In genomic region chr13:43737524-43737923, GRCh38 we compare ENCODE assay signal across 40 cellular contexts. TPM values are rescaled to one million over a fixed set of nuclear protein-coding genes. Genes with fewer than 3 reads are reported as not detected.
"Had no signal": no experiment of that assay in that cellular context is flagged by ENCODE, and none has a peak within 500 bp of the region (broad histone marks: within the 10 kb centered on the region; RNA-seq: fewer than 3 reads in every experiment).

No MANE protein-coding gene starts in this region.

- H3K4me1 ChIP-seq: adrenal gland, ascending aorta, body of pancreas, breast epithelium had no signal

- H3K4me3 Mint-ChIP-seq: activated naive CD4-positive, alpha-beta T cell treated with anti-CD3 and anti-CD28 coated beads for 36 hours; activated naive CD4-positive, alpha-beta T cell treated with anti-CD3 and anti-CD28 coated beads, Interleukin-2, amount 10 ng/mL, durations not matched to agents 7 days and 5 days; activated naive CD4-positive, alpha-beta T cell treated with anti-CD3 and anti-CD28 coated beads, Interleukin-2, amount 50 U/mL, for 24 hours; activated naive CD8-positive, alpha-beta T cell; activated naive CD8-positive, alpha-beta T cell treated with anti-CD3 and anti-CD28 coated beads for 36 hours; activated naive CD8-positive, alpha-beta T cell treated with anti-CD3 and anti-CD28 coated beads, Interleukin-2, amount 10 ng/mL, durations not matched to agents 7 days and 5 days; activated naive CD8-positive, alpha-beta T cell treated with anti-CD3 and anti-CD28 coated beads, Interleukin-2, amount 50 U/mL, for 24 hours; activated T-cell treated with anti-CD3 and anti-CD28 coated beads, Interleukin-2, amount 50 U/mL, for 24 hours; activated T-cell treated with anti-CD3 and anti-CD28 coated beads, Interleukin-2, amount 50 U/mL, for 4 hours; activated T-cell treated with anti-CD3 and anti-CD28 coated beads, Interleukin-2, amount 50 U/mL, for 72 hours; activated T-helper 1 cell treated with anti-CD3 and anti-CD28 coated beads, Interleukin-12 subunit alpha, Interleukin-12 subunit beta, Interleukin-2, Interleukin-4 antibody, amounts not matched to agents 30 ng/mL and 10 ng/mL and 1 ng/mL, durations not matched to agents 14 hours and 24 hours and 36 hours; activated T-helper 17 cell treated with anti-CD3 and anti-CD28 coated beads, Interleukin-2, amount 50 U/mL, for 72 hours; brain; central memory CD8-positive, alpha-beta T cell had no signal

- FAIRE-seq: astrocyte, bronchial epithelial cell had no signal

- H3K27me3 ChIP-seq: adrenal gland, ascending aorta, body of pancreas, brain microvascular endothelial cell, breast epithelium, cardiac muscle cell had no signal

- H3K27me3 Mint-ChIP-seq: activated naive CD8-positive, alpha-beta T cell treated with anti-CD3 and anti-CD28 coated beads for 36 hours; brain had no signal

- H3K9me3 Mint-ChIP-seq: activated naive CD4-positive, alpha-beta T cell treated with anti-CD3 and anti-CD28 coated beads for 36 hours; activated naive CD4-positive, alpha-beta T cell treated with anti-CD3 and anti-CD28 coated beads, Interleukin-2, amount 10 ng/mL, durations not matched to agents 7 days and 5 days; activated naive CD4-positive, alpha-beta T cell treated with anti-CD3 and anti-CD28 coated beads, Interleukin-2, amount 50 U/mL, for 24 hours; activated naive CD8-positive, alpha-beta T cell treated with anti-CD3 and anti-CD28 coated beads for 36 hours; activated naive CD8-positive, alpha-beta T cell treated with anti-CD3 and anti-CD28 coated beads, Interleukin-2, amount 50 U/mL, for 24 hours; activated T-cell treated with anti-CD3 and anti-CD28 coated beads, Interleukin-2, amount 50 U/mL, for 24 hours; activated T-cell treated with anti-CD3 and anti-CD28 coated beads, Interleukin-2, amount 50 U/mL, for 4 hours; activated T-cell treated with anti-CD3 and anti-CD28 coated beads, Interleukin-2, amount 50 U/mL, for 72 hours; activated T-helper 1 cell treated with anti-CD3 and anti-CD28 coated beads, Interleukin-12 subunit alpha, Interleukin-12 subunit beta, Interleukin-2, Interleukin-4 antibody, amounts not matched to agents 30 ng/mL and 10 ng/mL and 1 ng/mL, durations not matched to agents 14 hours and 24 hours and 36 hours; activated T-helper 17 cell treated with anti-CD3 and anti-CD28 coated beads, Interleukin-2, amount 50 U/mL, for 72 hours; activated T-helper 2 cell treated with anti-CD3 and anti-CD28 coated beads, Interferon-gamma antibody, Interleukin-2, Interleukin-4, amounts not matched to agents 10 μg/mL and 5 μg/mL and 100 μg/mL, durations not matched to agents 14 hours and 24 hours and 36 hours; brain; central memory CD8-positive, alpha-beta T cell had no signal

- ATAC-seq: activated naive CD4-positive, alpha-beta T cell treated with anti-CD3 and anti-CD28 coated beads, Interleukin-2, amount 50 U/mL, for 72 hours; activated naive CD8-positive, alpha-beta T cell treated with anti-CD3 and anti-CD28 coated beads, Interleukin-2, amount 50 U/mL, for 24 hours; activated T-cell treated with anti-CD3 and anti-CD28 coated beads, Interleukin-2, amount 50 U/mL, for 4 hours; activated T-cell treated with anti-CD3 and anti-CD28 coated beads, Interleukin-2, amount 50 U/mL, for 72 hours; activated T-helper 17 cell treated with anti-CD3 and anti-CD28 coated beads, Interleukin-2, amount 50 U/mL, for 72 hours; body of pancreas had no signal

- H3K4me3 ChIP-seq: adrenal gland, ascending aorta, body of pancreas, breast epithelium, cardiac muscle cell had no signal

- H3K4me1 Mint-ChIP-seq: activated naive CD4-positive, alpha-beta T cell treated with anti-CD3 and anti-CD28 coated beads, Interleukin-2, amount 10 ng/mL, durations not matched to agents 7 days and 5 days; activated naive CD4-positive, alpha-beta T cell treated with anti-CD3 and anti-CD28 coated beads, Interleukin-2, amount 50 U/mL, for 24 hours; activated naive CD8-positive, alpha-beta T cell treated with anti-CD3 and anti-CD28 coated beads for 36 hours; activated naive CD8-positive, alpha-beta T cell treated with anti-CD3 and anti-CD28 coated beads, Interleukin-2, amount 10 ng/mL, durations not matched to agents 7 days and 5 days; activated naive CD8-positive, alpha-beta T cell treated with anti-CD3 and anti-CD28 coated beads, Interleukin-2, amount 50 U/mL, for 24 hours; activated T-helper 17 cell treated with anti-CD3 and anti-CD28 coated beads, Interleukin-2, amount 50 U/mL, for 72 hours; central memory CD8-positive, alpha-beta T cell had no signal

- H3K27ac ChIP-seq: adrenal gland, ascending aorta, body of pancreas, brain microvascular endothelial cell, breast epithelium, cardiac muscle cell had no signal

- H3K9me3 ChIP-seq: adrenal gland, ascending aorta, body of pancreas, breast epithelium had no signal

- DNase-seq: activated effector memory CD4-positive, alpha-beta T cell treated with anti-CD3 and anti-CD28 coated beads, Interleukin-2, amount 50 U/mL, for 16 hours; activated effector memory CD4-positive, alpha-beta T cell treated with Interleukin-2 at 50 U/mL for 16 hours; activated gamma-delta T cell; activated gamma-delta T cell treated with Interleukin-2 at 50 U/mL for 16 hours; activated naive CD4-positive, alpha-beta T cell; activated naive CD4-positive, alpha-beta T cell treated with anti-CD3 and anti-CD28 coated beads for 36 hours; activated naive CD4-positive, alpha-beta T cell treated with anti-CD3 and anti-CD28 coated beads, Interleukin-2, amount 10 ng/mL, durations not matched to agents 7 days and 5 days; activated naive CD4-positive, alpha-beta T cell treated with anti-CD3 and anti-CD28 coated beads, Interleukin-2, amount 50 U/mL, for 16 hours; activated naive CD4-positive, alpha-beta T cell treated with Interleukin-2 at 50 U/mL for 16 hours; activated naive CD8-positive, alpha-beta T cell treated with anti-CD3 and anti-CD28 coated beads for 36 hours; activated naive CD8-positive, alpha-beta T cell treated with anti-CD3 and anti-CD28 coated beads, Interleukin-2, amount 10 ng/mL, durations not matched to agents 7 days and 5 days; activated naive CD8-positive, alpha-beta T cell treated with anti-CD3 and anti-CD28 coated beads, Interleukin-2, amount 50 U/mL, for 24 hours; activated T-cell treated with anti-CD3 and anti-CD28 coated beads, Interleukin-2, amount 50 U/mL, for 1 hour; activated T-cell treated with anti-CD3 and anti-CD28 coated beads, Interleukin-2, amount 50 U/mL, for 24 hours; activated T-cell treated with anti-CD3 and anti-CD28 coated beads, Interleukin-2, amount 50 U/mL, for 4 hours; activated T-cell treated with anti-CD3 and anti-CD28 coated beads, Interleukin-2, amount 50 U/mL, for 48 hours; activated T-cell treated with anti-CD3 and anti-CD28 coated beads, Interleukin-2, amount 50 U/mL, for 72 hours; adrenal gland; amniotic stem cell; amygdala; anterior cingulate cortex; aorta; body of pancreas; brain microvascular endothelial cell; caudate nucleus; central memory CD4-positive, alpha-beta T cell; cerebellar nuclear complex had no signal

- H3K27ac Mint-ChIP-seq: activated naive CD4-positive, alpha-beta T cell treated with anti-CD3 and anti-CD28 coated beads for 36 hours; activated naive CD4-positive, alpha-beta T cell treated with anti-CD3 and anti-CD28 coated beads, Interleukin-2, amount 10 ng/mL, durations not matched to agents 7 days and 5 days; activated naive CD4-positive, alpha-beta T cell treated with anti-CD3 and anti-CD28 coated beads, Interleukin-2, amount 50 U/mL, for 24 hours; activated naive CD4-positive, alpha-beta T cell treated with anti-CD3 and anti-CD28 coated beads, Interleukin-2, amount 50 U/mL, for 72 hours; activated naive CD8-positive, alpha-beta T cell; activated naive CD8-positive, alpha-beta T cell treated with anti-CD3 and anti-CD28 coated beads for 36 hours; activated naive CD8-positive, alpha-beta T cell treated with anti-CD3 and anti-CD28 coated beads, Interleukin-2, amount 10 ng/mL, durations not matched to agents 7 days and 5 days; activated naive CD8-positive, alpha-beta T cell treated with anti-CD3 and anti-CD28 coated beads, Interleukin-2, amount 50 U/mL, for 24 hours; activated T-cell treated with anti-CD3 and anti-CD28 coated beads, Interleukin-2, amount 50 U/mL, for 24 hours; activated T-cell treated with anti-CD3 and anti-CD28 coated beads, Interleukin-2, amount 50 U/mL, for 72 hours; activated T-helper 1 cell treated with anti-CD3 and anti-CD28 coated beads, Interleukin-12 subunit alpha, Interleukin-12 subunit beta, Interleukin-2, Interleukin-4 antibody, amounts not matched to agents 30 ng/mL and 10 ng/mL and 1 ng/mL, durations not matched to agents 14 hours and 24 hours and 36 hours; activated T-helper 17 cell treated with anti-CD3 and anti-CD28 coated beads, Interleukin-2, amount 50 U/mL, for 72 hours; activated T-helper 2 cell treated with anti-CD3 and anti-CD28 coated beads, Interferon-gamma antibody, Interleukin-2, Interleukin-4, amounts not matched to agents 10 μg/mL and 5 μg/mL and 100 μg/mL, durations not matched to agents 14 hours and 24 hours and 36 hours; brain had no signal

- H3K36me3 Mint-ChIP-seq: activated naive CD4-positive, alpha-beta T cell treated with anti-CD3 and anti-CD28 coated beads, Interleukin-2, amount 10 ng/mL, durations not matched to agents 7 days and 5 days; activated naive CD4-positive, alpha-beta T cell treated with anti-CD3 and anti-CD28 coated beads, Interleukin-2, amount 50 U/mL, for 24 hours; activated naive CD4-positive, alpha-beta T cell treated with anti-CD3 and anti-CD28 coated beads, Interleukin-2, amount 50 U/mL, for 72 hours; activated naive CD8-positive, alpha-beta T cell; activated naive CD8-positive, alpha-beta T cell treated with anti-CD3 and anti-CD28 coated beads for 36 hours; activated naive CD8-positive, alpha-beta T cell treated with anti-CD3 and anti-CD28 coated beads, Interleukin-2, amount 10 ng/mL, durations not matched to agents 7 days and 5 days had no signal

- H3K36me3 ChIP-seq: adrenal gland, ascending aorta, brain microvascular endothelial cell, breast epithelium, cardiac muscle cell had no signal

RNA-seq across cellular contexts. Expression of gene ENOX1, which starts 49.2 kb away (rescaled TPM):
- total RNA-seq: activated naive CD8-positive, alpha-beta T cell treated with anti-CD3 and anti-CD28 coated beads for 36 hours; activated naive CD8-positive, alpha-beta T cell treated with anti-CD3 and anti-CD28 coated beads, Interleukin-2, amount 10 ng/mL, durations not matched to agents 7 days and 5 days had no signal
